Comparison of ENCODE assay signal across 1 cellular context in the genomic region with DNA sequence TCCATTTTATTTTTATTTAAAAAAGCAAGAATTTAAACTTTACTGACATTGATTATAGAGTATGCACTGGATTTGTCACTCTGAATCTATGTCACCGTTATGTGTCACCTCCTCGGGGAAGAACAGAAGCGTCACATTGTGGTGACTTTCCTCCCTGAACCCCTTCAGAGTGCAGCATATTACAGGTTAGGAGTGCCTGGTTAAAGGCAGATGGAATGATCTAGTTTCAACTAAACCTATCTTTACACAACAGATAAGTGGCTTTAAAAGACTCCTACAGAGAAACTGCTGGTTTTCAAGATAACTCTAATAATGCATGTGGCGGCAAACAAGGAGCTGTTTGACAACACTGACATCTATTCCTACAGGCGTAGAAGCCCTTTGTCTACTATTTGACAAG.
TF ChIP-seq lines count a peak whose summit lies in the region.

No MANE protein-coding gene starts in this region.

TF ChIP-seq in K562, 482 proteins besides CTCF, POLR2A, EP300 and RAD21 (continued from another document and continues in another):
- TF ChIP-seq PTTG1 (tag; IDR thresholded peaks at IDR 0.05; ENCODE audit: low read depth): 0 out of 2 replicates have a peak, but pooled peaks have one; percentile 19
- TF ChIP-seq WHSC1 (IDR thresholded peaks at IDR 0.05; ENCODE audit: low read length): no peak
- no peak for TF ChIP-seq GTF2B (IDR thresholded peaks at IDR 0.05; ENCODE audit: extremely low read depth, insufficient read length)
- TF ChIP-seq BDP1 (IDR thresholded peaks at IDR 0.05; ENCODE audit: insufficient read depth, insufficient read length): no peak
- TF ChIP-seq, protein P1, sequence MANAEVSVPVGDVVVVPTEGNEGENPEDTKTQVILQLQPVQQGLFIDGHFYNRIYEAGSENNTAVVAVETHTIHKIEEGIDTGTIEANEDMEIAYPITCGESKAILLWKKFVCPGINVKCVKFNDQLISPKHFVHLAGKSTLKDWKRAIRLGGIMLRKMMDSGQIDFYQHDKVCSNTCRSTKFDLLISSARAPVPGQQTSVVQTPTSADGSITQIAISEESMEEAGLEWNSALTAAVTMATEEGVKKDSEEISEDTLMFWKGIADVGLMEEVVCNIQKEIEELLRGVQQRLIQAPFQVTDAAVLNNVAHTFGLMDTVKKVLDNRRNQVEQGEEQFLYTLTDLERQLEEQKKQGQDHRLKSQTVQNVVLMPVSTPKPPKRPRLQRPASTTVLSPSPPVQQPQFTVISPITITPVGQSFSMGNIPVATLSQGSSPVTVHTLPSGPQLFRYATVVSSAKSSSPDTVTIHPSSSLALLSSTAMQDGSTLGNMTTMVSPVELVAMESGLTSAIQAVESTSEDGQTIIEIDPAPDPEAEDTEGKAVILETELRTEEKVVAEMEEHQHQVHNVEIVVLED (CRISPR knock-in tag; IDR thresholded peaks at IDR 0.05): no peak
- TF ChIP-seq MBD2 (IDR thresholded peaks at IDR 0.05; ENCODE audit: borderline replicate concordance, low read depth): no peak
- no peak for TF ChIP-seq MEF2D (tag; conservative IDR thresholded peaks at IDR 0.05; ENCODE audit: low read depth)
- TF ChIP-seq PHF8 (IDR thresholded peaks at IDR 0.05; ENCODE audit: borderline replicate concordance, low read length): no peak
- no peak for TF ChIP-seq ZNF282 (CRISPR knock-in tag; IDR thresholded peaks at IDR 0.05)
- peak; percentile 52 for TF ChIP-seq NFE2 (IDR thresholded peaks at IDR 0.05; ENCODE audit: low read depth)
- TF ChIP-seq, protein P2, sequence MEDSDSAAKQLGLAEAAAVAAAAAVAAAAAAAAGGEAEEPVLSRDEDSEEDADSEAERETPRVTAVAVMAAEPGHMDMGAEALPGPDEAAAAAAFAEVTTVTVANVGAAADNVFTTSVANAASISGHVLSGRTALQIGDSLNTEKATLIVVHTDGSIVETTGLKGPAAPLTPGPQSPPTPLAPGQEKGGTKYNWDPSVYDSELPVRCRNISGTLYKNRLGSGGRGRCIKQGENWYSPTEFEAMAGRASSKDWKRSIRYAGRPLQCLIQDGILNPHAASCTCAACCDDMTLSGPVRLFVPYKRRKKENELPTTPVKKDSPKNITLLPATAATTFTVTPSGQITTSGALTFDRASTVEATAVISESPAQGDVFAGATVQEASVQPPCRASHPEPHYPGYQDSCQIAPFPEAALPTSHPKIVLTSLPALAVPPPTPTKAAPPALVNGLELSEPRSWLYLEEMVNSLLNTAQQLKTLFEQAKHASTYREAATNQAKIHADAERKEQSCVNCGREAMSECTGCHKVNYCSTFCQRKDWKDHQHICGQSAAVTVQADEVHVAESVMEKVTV (CRISPR knock-in tag; IDR thresholded peaks at IDR 0.05): peak; percentile 42
- no peak for TF ChIP-seq NR1H2 (CRISPR knock-in tag; IDR thresholded peaks at IDR 0.05)
- no peak for TF ChIP-seq TOE1 (IDR thresholded peaks at IDR 0.05; ENCODE audit: borderline replicate concordance)
- TF ChIP-seq TOE1 (CRISPR knock-in tag; IDR thresholded peaks at IDR 0.05; ENCODE audit: borderline replicate concordance, low read depth): no peak
- TF ChIP-seq RB1 (IDR thresholded peaks at IDR 0.05; ENCODE audit: low read depth): peak; percentile 11; the same call in 1 of the 2 replicates
- TF ChIP-seq ZSCAN29 (IDR thresholded peaks at IDR 0.05): no peak
- TF ChIP-seq ZKSCAN3 (CRISPR knock-in tag; IDR thresholded peaks at IDR 0.05): no peak
- no peak for TF ChIP-seq TAF9B (IDR thresholded peaks at IDR 0.05; ENCODE audit: partially characterized antibody)
- TF ChIP-seq, protein P3, sequence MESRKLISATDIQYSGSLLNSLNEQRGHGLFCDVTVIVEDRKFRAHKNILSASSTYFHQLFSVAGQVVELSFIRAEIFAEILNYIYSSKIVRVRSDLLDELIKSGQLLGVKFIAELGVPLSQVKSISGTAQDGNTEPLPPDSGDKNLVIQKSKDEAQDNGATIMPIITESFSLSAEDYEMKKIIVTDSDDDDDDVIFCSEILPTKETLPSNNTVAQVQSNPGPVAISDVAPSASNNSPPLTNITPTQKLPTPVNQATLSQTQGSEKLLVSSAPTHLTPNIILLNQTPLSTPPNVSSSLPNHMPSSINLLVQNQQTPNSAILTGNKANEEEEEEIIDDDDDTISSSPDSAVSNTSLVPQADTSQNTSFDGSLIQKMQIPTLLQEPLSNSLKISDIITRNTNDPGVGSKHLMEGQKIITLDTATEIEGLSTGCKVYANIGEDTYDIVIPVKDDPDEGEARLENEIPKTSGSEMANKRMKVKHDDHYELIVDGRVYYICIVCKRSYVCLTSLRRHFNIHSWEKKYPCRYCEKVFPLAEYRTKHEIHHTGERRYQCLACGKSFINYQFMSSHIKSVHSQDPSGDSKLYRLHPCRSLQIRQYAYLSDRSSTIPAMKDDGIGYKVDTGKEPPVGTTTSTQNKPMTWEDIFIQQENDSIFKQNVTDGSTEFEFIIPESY (CRISPR knock-in tag; IDR thresholded peaks at IDR 0.05): no peak
- no peak for TF ChIP-seq ZNF668 (CRISPR knock-in tag; IDR thresholded peaks at IDR 0.05)
- TF ChIP-seq, protein P4, sequence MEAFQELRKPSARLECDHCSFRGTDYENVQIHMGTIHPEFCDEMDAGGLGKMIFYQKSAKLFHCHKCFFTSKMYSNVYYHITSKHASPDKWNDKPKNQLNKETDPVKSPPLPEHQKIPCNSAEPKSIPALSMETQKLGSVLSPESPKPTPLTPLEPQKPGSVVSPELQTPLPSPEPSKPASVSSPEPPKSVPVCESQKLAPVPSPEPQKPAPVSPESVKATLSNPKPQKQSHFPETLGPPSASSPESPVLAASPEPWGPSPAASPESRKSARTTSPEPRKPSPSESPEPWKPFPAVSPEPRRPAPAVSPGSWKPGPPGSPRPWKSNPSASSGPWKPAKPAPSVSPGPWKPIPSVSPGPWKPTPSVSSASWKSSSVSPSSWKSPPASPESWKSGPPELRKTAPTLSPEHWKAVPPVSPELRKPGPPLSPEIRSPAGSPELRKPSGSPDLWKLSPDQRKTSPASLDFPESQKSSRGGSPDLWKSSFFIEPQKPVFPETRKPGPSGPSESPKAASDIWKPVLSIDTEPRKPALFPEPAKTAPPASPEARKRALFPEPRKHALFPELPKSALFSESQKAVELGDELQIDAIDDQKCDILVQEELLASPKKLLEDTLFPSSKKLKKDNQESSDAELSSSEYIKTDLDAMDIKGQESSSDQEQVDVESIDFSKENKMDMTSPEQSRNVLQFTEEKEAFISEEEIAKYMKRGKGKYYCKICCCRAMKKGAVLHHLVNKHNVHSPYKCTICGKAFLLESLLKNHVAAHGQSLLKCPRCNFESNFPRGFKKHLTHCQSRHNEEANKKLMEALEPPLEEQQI (IDR thresholded peaks at IDR 0.05): peak; percentile 74
- no peak for TF ChIP-seq GTF2F1 (IDR thresholded peaks at IDR 0.05; ENCODE audit: low read depth, low read length)
- no peak for TF ChIP-seq THAP12 (CRISPR knock-in tag; IDR thresholded peaks at IDR 0.05)
- TF ChIP-seq TRIM24 (IDR thresholded peaks at IDR 0.05): peak; percentile 98
- no peak for TF ChIP-seq RNF219 (CRISPR knock-in tag; IDR thresholded peaks at IDR 0.05)
- TF ChIP-seq CHD4 (IDR thresholded peaks at IDR 0.05; ENCODE audit: insufficient read depth, insufficient replicate concordance, low read depth, low read length, poor library complexity, severe bottlenecking): no peak
- no peak for TF ChIP-seq KAT8 (IDR thresholded peaks at IDR 0.05; ENCODE audit: low read depth)
- no peak for TF ChIP-seq E2F4 (CRISPR knock-in tag; IDR thresholded peaks at IDR 0.05; ENCODE audit: low read depth)
- TF ChIP-seq MECOM (CRISPR knock-in tag; IDR thresholded peaks at IDR 0.05): no peak
- TF ChIP-seq ZFPM2 (CRISPR knock-in tag; IDR thresholded peaks at IDR 0.05): no peak
- TF ChIP-seq ZBTB1 (CRISPR knock-in tag; IDR thresholded peaks at IDR 0.05; ENCODE audit: borderline replicate concordance, low read depth): no peak
- no peak for TF ChIP-seq TAF15 (IDR thresholded peaks at IDR 0.05; ENCODE audit: low read depth, low read length)
- TF ChIP-seq TBL1XR1 (IDR thresholded peaks at IDR 0.05; ENCODE audit: low read length in 2 of 2): no peak
- no peak for TF ChIP-seq PHTF2 (CRISPR knock-in tag; IDR thresholded peaks at IDR 0.05)
- TF ChIP-seq ZNF707 (CRISPR knock-in tag; conservative IDR thresholded peaks at IDR 0.05): no peak
- no peak for TF ChIP-seq PHF20 (IDR thresholded peaks at IDR 0.05; ENCODE audit: partially characterized antibody)
- no peak for TF ChIP-seq FIP1L1 (IDR thresholded peaks at IDR 0.05; ENCODE audit: low read depth, low read length, poor library complexity, severe bottlenecking)
- peak; percentile 60; the same call in 1 of the 2 replicates for TF ChIP-seq ZEB2 (IDR thresholded peaks at IDR 0.05)
- no peak for TF ChIP-seq ADNP (tag; IDR thresholded peaks at IDR 0.05)
- peak; percentile 86 for TF ChIP-seq PHB2 (IDR thresholded peaks at IDR 0.05; ENCODE audit: low read depth)
- TF ChIP-seq YBX1 (IDR thresholded peaks at IDR 0.05): no peak
- TF ChIP-seq KLF10 (CRISPR knock-in tag; IDR thresholded peaks at IDR 0.05): no peak
- no peak for TF ChIP-seq ZNF507 (tag; conservative IDR thresholded peaks at IDR 0.05)
- peak; percentile 31; the same call in 1 of the 2 replicates for TF ChIP-seq MYBL2 (IDR thresholded peaks at IDR 0.05; ENCODE audit: low read depth)
- no peak for TF ChIP-seq MYBL2 (CRISPR knock-in tag; IDR thresholded peaks at IDR 0.05; ENCODE audit: borderline replicate concordance)
- TF ChIP-seq MCM2 (IDR thresholded peaks at IDR 0.05; ENCODE audit: low read depth): no peak
- TF ChIP-seq DIDO1 (tag; IDR thresholded peaks at IDR 0.05; ENCODE audit: low read depth): no peak
- TF ChIP-seq ZFX (CRISPR knock-in tag; IDR thresholded peaks at IDR 0.05): no peak
- TF ChIP-seq HDGF (IDR thresholded peaks at IDR 0.05): no peak
- no peak for TF ChIP-seq STAG1 (CRISPR knock-in tag; IDR thresholded peaks at IDR 0.05; ENCODE audit: borderline replicate concordance)
- TF ChIP-seq ZNF431 (CRISPR knock-in tag; IDR thresholded peaks at IDR 0.05): no peak
- TF ChIP-seq, protein P5, sequence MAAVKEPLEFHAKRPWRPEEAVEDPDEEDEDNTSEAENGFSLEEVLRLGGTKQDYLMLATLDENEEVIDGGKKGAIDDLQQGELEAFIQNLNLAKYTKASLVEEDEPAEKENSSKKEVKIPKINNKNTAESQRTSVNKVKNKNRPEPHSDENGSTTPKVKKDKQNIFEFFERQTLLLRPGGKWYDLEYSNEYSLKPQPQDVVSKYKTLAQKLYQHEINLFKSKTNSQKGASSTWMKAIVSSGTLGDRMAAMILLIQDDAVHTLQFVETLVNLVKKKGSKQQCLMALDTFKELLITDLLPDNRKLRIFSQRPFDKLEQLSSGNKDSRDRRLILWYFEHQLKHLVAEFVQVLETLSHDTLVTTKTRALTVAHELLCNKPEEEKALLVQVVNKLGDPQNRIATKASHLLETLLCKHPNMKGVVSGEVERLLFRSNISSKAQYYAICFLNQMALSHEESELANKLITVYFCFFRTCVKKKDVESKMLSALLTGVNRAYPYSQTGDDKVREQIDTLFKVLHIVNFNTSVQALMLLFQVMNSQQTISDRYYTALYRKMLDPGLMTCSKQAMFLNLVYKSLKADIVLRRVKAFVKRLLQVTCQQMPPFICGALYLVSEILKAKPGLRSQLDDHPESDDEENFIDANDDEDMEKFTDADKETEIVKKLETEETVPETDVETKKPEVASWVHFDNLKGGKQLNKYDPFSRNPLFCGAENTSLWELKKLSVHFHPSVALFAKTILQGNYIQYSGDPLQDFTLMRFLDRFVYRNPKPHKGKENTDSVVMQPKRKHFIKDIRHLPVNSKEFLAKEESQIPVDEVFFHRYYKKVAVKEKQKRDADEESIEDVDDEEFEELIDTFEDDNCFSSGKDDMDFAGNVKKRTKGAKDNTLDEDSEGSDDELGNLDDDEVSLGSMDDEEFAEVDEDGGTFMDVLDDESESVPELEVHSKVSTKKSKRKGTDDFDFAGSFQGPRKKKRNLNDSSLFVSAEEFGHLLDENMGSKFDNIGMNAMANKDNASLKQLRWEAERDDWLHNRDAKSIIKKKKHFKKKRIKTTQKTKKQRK (IDR thresholded peaks at IDR 0.05; ENCODE audit: borderline replicate concordance, low read depth, low read length): no peak
